8 cellular contexts compared by ENCODE assay signal in genomic region chr11:62770778-62771143, GRCh38. TPM values are rescaled to one million over a fixed set of nuclear protein-coding genes. Genes with fewer than 3 reads are reported as not detected.
DNase-seq lines count a peak whose midpoint lies in the region; ATAC-seq, FAIRE-seq and TF ChIP-seq lines count a peak whose summit lies in the region.

No MANE protein-coding gene starts in this region.

- H3K27me3 ChIP-seq in K562 (ENCODE audit: control insufficient read depth in 2 of 2, insufficient read depth in 2 of 2, low read length in 2 of 2): no peaks in the 10 kb centered on the region

- peak overlapping the region; percentile 86 for H3K4me2 ChIP-seq in K562 (ENCODE audit: insufficient read depth, low read length)

- TSS peak; percentile 96 for BruUV-seq in K562 (replicated peaks; lab: Mats Ljungman, UMichigan)

- no peak for FAIRE-seq in K562 (lab: Jason Lieb, UNC)

- H3K4me3 Mint-ChIP-seq in activated naive CD4-positive, alpha-beta T cell treated with anti-CD3 and anti-CD28 coated beads for 36 hours: peak overlapping the region; percentile 80
- peak overlapping the region; percentile 85 to 98 (median 93) for H3K4me3 Mint-ChIP-seq in immature natural killer cell
- peak overlapping the region; percentile 99 for H3K4me3 Mint-ChIP-seq in stimulated activated memory B cell treated with anti-CD40 and anti-IgM and Interleukin-4, amounts not matched to agents 10 μg/mL and 1 μg/mL and 100 μg/mL, for 72 hours

- no peaks in the 10 kb centered on the region for H4K20me1 ChIP-seq in K562 (replicated peaks; ENCODE audit: control insufficient read depth, insufficient read depth, low read length)

- peaks cover 9 to 24% of the 10 kb centered on the region in 2 experiments for H3K4me1 ChIP-seq in K562 (replicated peaks in 1 of 2; ENCODE audit: control insufficient read depth in 2 of 2, insufficient read depth in 2 of 2, low read length in 2 of 2)

- peak overlapping the region; percentile 48 for H3K4me3 ChIP-seq in K562

- intact Hi-C loops in activated naive CD4-positive, alpha-beta T cell treated with anti-CD3 and anti-CD28 coated beads for 36 hours (cut with micrococcal nuclease): loop anchor here (1.0 to 5.0 kb wide), 10 partner anchors 9 to 180 kb away; partner anchors contain the start of genes EML3, POLR2G, ROM1 and TMEM179B
- intact Hi-C loops in K562 (cut with micrococcal nuclease): no loop called here

- H3K79me2 ChIP-seq in K562 (ENCODE audit: control insufficient read depth, insufficient read depth, low read length): peaks cover 28% of the 10 kb centered on the region

- 15% methylated on average over 18 of the region's 18 CpGs for WGBS in K562 (ENCODE audit: insufficient coverage, low coverage, missing lambda C conversion rate)

- H3K9ac ChIP-seq in K562 (ENCODE audit: insufficient read depth in 1 of 2, low read depth in 2 of 2, low read length in 2 of 2): peak overlapping the region; percentile 69 to 89

- TF ChIP-seq RAD21 in K562 (CRISPR knock-in tag; conservative IDR thresholded peaks at IDR 0.05 in 1 of 2, IDR thresholded peaks at IDR 0.05 in 1 of 2): no peak

- TF ChIP-seq EP300 in K562 (IDR thresholded peaks at IDR 0.05; ENCODE audit: low read length): no peak

- no peak for TF ChIP-seq POLR2A in K562 (conservative IDR thresholded peaks at IDR 0.05)

- ATAC-seq in K562 (no peak), HG02852 (IDR thresholded peaks at IDR 0.05; ENCODE audit: unreplicated experiment) (no peak), HG03460 (IDR thresholded peaks at IDR 0.05; ENCODE audit: unreplicated experiment) (no peak)
- ATAC-seq in stimulated activated memory B cell treated with anti-CD40 and anti-IgM and Interleukin-4, amounts not matched to agents 10 μg/mL and 1 μg/mL and 100 μg/mL, for 72 hours: peak; percentile 25

- no peaks in the 10 kb centered on the region for H3K27me3 Mint-ChIP-seq in activated naive CD4-positive, alpha-beta T cell treated with anti-CD3 and anti-CD28 coated beads for 36 hours (ENCODE audit: low read depth)
- peaks cover 2 to 13% (median 5%) of the 10 kb centered on the region in 3 donors for H3K27me3 Mint-ChIP-seq in immature natural killer cell (ENCODE audit: low read depth in 3 of 3)
- H3K27me3 Mint-ChIP-seq in stimulated activated memory B cell treated with anti-CD40 and anti-IgM and Interleukin-4, amounts not matched to agents 10 μg/mL and 1 μg/mL and 100 μg/mL, for 72 hours: no peaks in the 10 kb centered on the region

- peak overlapping the region; percentile 91 for H3K27ac Mint-ChIP-seq in activated naive CD4-positive, alpha-beta T cell treated with anti-CD3 and anti-CD28 coated beads for 36 hours
- H3K27ac Mint-ChIP-seq in immature natural killer cell: peak overlapping the region; percentile 94 to 98 (median 96)
- peak overlapping the region; percentile 99 for H3K27ac Mint-ChIP-seq in stimulated activated memory B cell treated with anti-CD40 and anti-IgM and Interleukin-4, amounts not matched to agents 10 μg/mL and 1 μg/mL and 100 μg/mL, for 72 hours

- peak overlapping the region; percentile 88 for H3K27ac ChIP-seq in K562 (ENCODE audit: extremely low read depth, low read depth, low read length)

- POLR2A ChIA-PET in K562 (lab: Yijun Ruan, JAX): interaction anchor here (0.7 to 3.3 kb wide), 11 partner anchors 8 to 169 kb away, joined by 3 to 16 read pairs (median 6); partner anchors contain the start of genes C11orf98, CSKMT, HNRNPUL2 and MTA2

- H3K36me3 ChIP-seq in K562 (ENCODE audit: control insufficient read depth, insufficient read depth, low read length): peaks cover 36% of the 10 kb centered on the region; the same call in 2 of the 3 replicates

- peak overlapping the region; percentile 91 for H2AFZ ChIP-seq in K562 (ENCODE audit: low read depth, low read length)

- CTCF ChIA-PET in activated naive CD4-positive, alpha-beta T cell treated with anti-CD3 and anti-CD28 coated beads for 36 hours (lab: Charles Lee): interaction anchor here (4.1 to 7.1 kb wide), 2 partner anchors 15 to 17 kb away, joined by 18 to 53 read pairs; partner anchors contain the start of genes TMEM179B and ZBTB3
- CTCF ChIA-PET in K562 (lab: Yijun Ruan, JAX; ENCODE audit: low intra/inter-chr PET ratio): no interaction called here

- TF ChIP-seq CTCF in K562 (IDR thresholded peaks at IDR 0.05 in 2 of 3, conservative IDR thresholded peaks at IDR 0.05 in 1 of 3; ENCODE audit: insufficient read depth in 2 of 3, low read depth in 1 of 3, low read length in 3 of 3): no peak

- H3K36me3 Mint-ChIP-seq in activated naive CD4-positive, alpha-beta T cell treated with anti-CD3 and anti-CD28 coated beads for 36 hours (ENCODE audit: low read depth): peaks cover 7% of the 10 kb centered on the region
- H3K36me3 Mint-ChIP-seq in immature natural killer cell: peaks cover 4 to 8% (median 4%) of the 10 kb centered on the region in 3 donors
- H3K36me3 Mint-ChIP-seq in stimulated activated memory B cell treated with anti-CD40 and anti-IgM and Interleukin-4, amounts not matched to agents 10 μg/mL and 1 μg/mL and 100 μg/mL, for 72 hours: peaks cover 11% of the 10 kb centered on the region

- no peaks in the 10 kb centered on the region for H3K9me3 ChIP-seq in K562 (replicated peaks; ENCODE audit: control insufficient read depth, insufficient read depth, low read depth, low read length)

- in situ Hi-C loops in K562 (cut with MboI): no loop called here

- H3K9me1 ChIP-seq in K562 (ENCODE audit: control insufficient read depth, insufficient read depth, low read length): no peaks in the 10 kb centered on the region

- no peaks in the 10 kb centered on the region for H3K9me3 Mint-ChIP-seq in activated naive CD4-positive, alpha-beta T cell treated with anti-CD3 and anti-CD28 coated beads for 36 hours
- no peaks in the 10 kb centered on the region for H3K9me3 Mint-ChIP-seq in immature natural killer cell
- no peaks in the 10 kb centered on the region for H3K9me3 Mint-ChIP-seq in stimulated activated memory B cell treated with anti-CD40 and anti-IgM and Interleukin-4, amounts not matched to agents 10 μg/mL and 1 μg/mL and 100 μg/mL, for 72 hours

- H3K4me1 Mint-ChIP-seq in activated naive CD4-positive, alpha-beta T cell treated with anti-CD3 and anti-CD28 coated beads for 36 hours (ENCODE audit: low read depth): peaks cover 26% of the 10 kb centered on the region
- peaks cover 21 to 26% of the 10 kb centered on the region in 2 donors for H3K4me1 Mint-ChIP-seq in immature natural killer cell
- peaks cover 32% of the 10 kb centered on the region for H3K4me1 Mint-ChIP-seq in stimulated activated memory B cell treated with anti-CD40 and anti-IgM and Interleukin-4, amounts not matched to agents 10 μg/mL and 1 μg/mL and 100 μg/mL, for 72 hours

- DNase-seq in activated naive CD4-positive, alpha-beta T cell treated with anti-CD3 and anti-CD28 coated beads for 36 hours: no peak
- no peak for DNase-seq in activated naive CD4-positive, alpha-beta T cell (lab: John Stamatoyannopoulos, UW)
- DNase-seq in NCI-H2227 (lab: John Stamatoyannopoulos, UW; ENCODE audit: unreplicated experiment): peak; percentile 60
- peak in 2 of 4 experiments; percentile 10 to 45 for DNase-seq in K562 (ENCODE audit: extremely low read depth in 1 of 4, low spot score in 3 of 4)
- no peak for DNase-seq in immature natural killer cell

RNA-seq across cellular contexts. Expression of gene TAF6L, which starts 0.4 kb away (rescaled TPM):
- 10 to 100 TPM in 1 of 2 experiments, 1 to 10 TPM in 1; 8.9 to 10.5 TPM for total RNA-seq in activated naive CD4-positive, alpha-beta T cell treated with anti-CD3 and anti-CD28 coated beads for 36 hours
- 71.7 and 164 TPM in 2 replicates for total RNA-seq in K562 (2011; cell fraction: chromatin; rRNA removed; ENCODE audit: low replicate concordance)
- 87.9 and 123 TPM in 2 replicates for total RNA-seq in K562 (2011; cell fraction: nucleolus; rRNA removed)
- total RNA-seq in K562 (2011; cell fraction: nucleoplasm; rRNA removed): 60.0 and 71.0 TPM in 2 replicates
- total RNA-seq in K562 (2014; rRNA removed) (29.0 and 31.4 TPM in 2 replicates), K562 (2014; rRNA removed; fragmentation: Illumina TruSeq; extraction: Trizol) (8.1 and 12.6 TPM in 2 replicates), K562 (2015; rRNA removed; fragmentation: Illumina TruSeq; extraction: Trizol) (20.8 and 24.1 TPM in 2 replicates), K562 (2021) (27.2 and 28.5 TPM in 2 replicates)
- polyA plus RNA-seq in K562 (2011; rRNA removed) (21.6 and 28.5 TPM in 2 replicates), K562 (2014; fragmentation: Illumina TruSeq; extraction: Trizol) (15.4 and 23.0 TPM in 2 replicates), K562 (2014; fragmentation: Nextera tagmentation; extraction: Ambion mirVana) (under 1 TPM; 0.04 to 0.25 TPM), K562 (2014; rRNA removed) (45.5 and 48.0 TPM in 2 replicates), immature natural killer cell (1 to 10 TPM; 3.8 to 9.6 (median 7.3) TPM)
- 20.2 and 23.1 TPM in 2 replicates for polyA plus RNA-seq in K562 (2011; cell fraction: cytosol; rRNA removed)
- polyA plus RNA-seq in K562 (2011; cell fraction: nucleus; rRNA removed): 167 and 171 TPM in 2 replicates
- 24.5 and 26.2 TPM in 2 replicates for polyA plus RNA-seq in K562 (2012)
- polyA minus RNA-seq in K562 (2011; rRNA and poly(A)+ RNA removed): 24.0 and 25.1 TPM in 2 replicates
- 17.0 and 19.9 TPM in 2 replicates for polyA minus RNA-seq in K562 (2011; cell fraction: cytosol; rRNA and poly(A)+ RNA removed)
- polyA minus RNA-seq in K562 (2011; cell fraction: nucleus; rRNA and poly(A)+ RNA removed): 22.8 and 27.5 TPM in 2 replicates

RNA-seq across cellular contexts. Expression of gene POLR2G, which starts 9.4 kb away (rescaled TPM):
- 100 to 1,000 TPM; 131 to 135 TPM for total RNA-seq in activated naive CD4-positive, alpha-beta T cell treated with anti-CD3 and anti-CD28 coated beads for 36 hours
- 63.0 and 98.4 TPM in 2 replicates for total RNA-seq in K562 (2011; cell fraction: chromatin; rRNA removed; ENCODE audit: low replicate concordance)
- total RNA-seq in K562 (2011; cell fraction: nucleolus; rRNA removed): 83.7 and 90.9 TPM in 2 replicates
- 74.9 and 80.2 TPM in 2 replicates for total RNA-seq in K562 (2011; cell fraction: nucleoplasm; rRNA removed)
- total RNA-seq in K562 (2014; rRNA removed) (151 and 169 TPM in 2 replicates), K562 (2014; rRNA removed; fragmentation: Illumina TruSeq; extraction: Trizol) (197 and 202 TPM in 2 replicates), K562 (2015; rRNA removed; fragmentation: Illumina TruSeq; extraction: Trizol) (163 and 164 TPM in 2 replicates), K562 (2021) (149 and 150 TPM in 2 replicates)
- polyA plus RNA-seq in K562 (2011; rRNA removed) (273 and 305 TPM in 2 replicates), K562 (2014; fragmentation: Illumina TruSeq; extraction: Trizol) (221 and 236 TPM in 2 replicates), K562 (2014; fragmentation: Nextera tagmentation; extraction: Ambion mirVana) (100 to 1,000 TPM; 509 to 616 TPM), K562 (2014; rRNA removed) (219 and 232 TPM in 2 replicates), immature natural killer cell (100 to 1,000 TPM; 397 to 564 (median 472) TPM)
- 289 and 424 TPM in 2 replicates for polyA plus RNA-seq in K562 (2011; cell fraction: cytosol; rRNA removed)
- polyA plus RNA-seq in K562 (2011; cell fraction: nucleus; rRNA removed): 150 and 211 TPM in 2 replicates
- polyA plus RNA-seq in K562 (2012): 173 and 226 TPM in 2 replicates
- 245 and 324 TPM in 2 replicates for polyA minus RNA-seq in K562 (2011; rRNA and poly(A)+ RNA removed)
- 112 and 130 TPM in 2 replicates for polyA minus RNA-seq in K562 (2011; cell fraction: cytosol; rRNA and poly(A)+ RNA removed)
- 30.8 and 56.9 TPM in 2 replicates for polyA minus RNA-seq in K562 (2011; cell fraction: nucleus; rRNA and poly(A)+ RNA removed)

RNA-seq across cellular contexts. Expression of gene TMEM179B, which starts 16.4 kb away (rescaled TPM):
- 10 to 100 TPM; 13.9 to 15.2 TPM for total RNA-seq in activated naive CD4-positive, alpha-beta T cell treated with anti-CD3 and anti-CD28 coated beads for 36 hours
- 45.1 and 92.4 TPM in 2 replicates for total RNA-seq in K562 (2011; cell fraction: chromatin; rRNA removed; ENCODE audit: low replicate concordance)
- total RNA-seq in K562 (2011; cell fraction: nucleolus; rRNA removed): 99.0 and 123 TPM in 2 replicates
- total RNA-seq in K562 (2011; cell fraction: nucleoplasm; rRNA removed): 92.2 and 100 TPM in 2 replicates
- total RNA-seq in K562 (2014; rRNA removed): 30.7 and 60.1 TPM in 2 replicates
- total RNA-seq in K562 (2014; rRNA removed; fragmentation: Illumina TruSeq; extraction: Trizol): 28.0 and 32.0 TPM in 2 replicates
- total RNA-seq in K562 (2015; rRNA removed; fragmentation: Illumina TruSeq; extraction: Trizol): 35.3 and 37.6 TPM in 2 replicates
- 37.0 and 38.1 TPM in 2 replicates for total RNA-seq in K562 (2021)
- polyA plus RNA-seq in K562 (2011; rRNA removed): 27.7 and 35.1 TPM in 2 replicates
- 75.8 and 127 TPM in 2 replicates for polyA plus RNA-seq in K562 (2011; cell fraction: cytosol; rRNA removed)
- polyA plus RNA-seq in K562 (2011; cell fraction: nucleus; rRNA removed): 34.3 and 49.9 TPM in 2 replicates
- 36.3 and 42.9 TPM in 2 replicates for polyA plus RNA-seq in K562 (2012)
- 52.6 and 53.6 TPM in 2 replicates for polyA plus RNA-seq in K562 (2014; fragmentation: Illumina TruSeq; extraction: Trizol)
- polyA plus RNA-seq in K562 (2014; fragmentation: Nextera tagmentation; extraction: Ambion mirVana): 100 to 1,000 TPM in 1 of 2 experiments, 10 to 100 TPM in 1; 88.6 to 105 TPM
- polyA plus RNA-seq in K562 (2014; rRNA removed): 32.2 and 34.5 TPM in 2 replicates
- 26.4 and 38.6 TPM in 2 replicates for polyA minus RNA-seq in K562 (2011; rRNA and poly(A)+ RNA removed)
- polyA minus RNA-seq in K562 (2011; cell fraction: cytosol; rRNA and poly(A)+ RNA removed): 27.7 and 64.7 TPM in 2 replicates
- 15.8 and 20.8 TPM in 2 replicates for polyA minus RNA-seq in K562 (2011; cell fraction: nucleus; rRNA and poly(A)+ RNA removed)
- 100 to 1,000 TPM; 162 to 290 (median 174) TPM for polyA plus RNA-seq in immature natural killer cell

RNA-seq across cellular contexts. Expression of gene ZBTB3, which starts 16.8 kb away (rescaled TPM):
- 10 to 100 TPM; 12.1 to 13.5 TPM for total RNA-seq in activated naive CD4-positive, alpha-beta T cell treated with anti-CD3 and anti-CD28 coated beads for 36 hours
- total RNA-seq in K562 (2011; cell fraction: chromatin; rRNA removed; ENCODE audit: low replicate concordance): 10.0 and 21.0 TPM in 2 replicates
- total RNA-seq in K562 (2011; cell fraction: nucleolus; rRNA removed): 18.3 and 20.7 TPM in 2 replicates
- 15.9 and 17.5 TPM in 2 replicates for total RNA-seq in K562 (2011; cell fraction: nucleoplasm; rRNA removed)
- total RNA-seq in K562 (2014; rRNA removed) (4.1 and 8.0 TPM in 2 replicates), K562 (2014; rRNA removed; fragmentation: Illumina TruSeq; extraction: Trizol) (6.5 and 7.2 TPM in 2 replicates), K562 (2015; rRNA removed; fragmentation: Illumina TruSeq; extraction: Trizol) (7.1 and 7.3 TPM in 2 replicates), K562 (2021) (8.9 and 10.0 TPM in 2 replicates)
- polyA plus RNA-seq in K562 (2011; rRNA removed) (8.0 and 8.5 TPM in 2 replicates), K562 (2014; fragmentation: Illumina TruSeq; extraction: Trizol) (2.5 and 2.7 TPM in 2 replicates), K562 (2014; fragmentation: Nextera tagmentation; extraction: Ambion mirVana) (1 to 10 TPM; 1.9 to 3.0 TPM), K562 (2014; rRNA removed) (4.6 and 4.9 TPM in 2 replicates), immature natural killer cell (10 to 100 TPM in 1 of 3 donors, 1 to 10 TPM in 2; 4.1 to 14.2 (median 5.5) TPM)
- polyA plus RNA-seq in K562 (2011; cell fraction: cytosol; rRNA removed): 13.1 and 13.6 TPM in 2 replicates
- polyA plus RNA-seq in K562 (2011; cell fraction: nucleus; rRNA removed): 8.5 and 10.0 TPM in 2 replicates
- polyA plus RNA-seq in K562 (2012): 2.7 TPM in 2 replicates
- 8.0 and 10.4 TPM in 2 replicates for polyA minus RNA-seq in K562 (2011; rRNA and poly(A)+ RNA removed)
- polyA minus RNA-seq in K562 (2011; cell fraction: cytosol; rRNA and poly(A)+ RNA removed): 6.5 and 8.5 TPM in 2 replicates
- polyA minus RNA-seq in K562 (2011; cell fraction: nucleus; rRNA and poly(A)+ RNA removed): 5.5 and 8.3 TPM in 2 replicates

RNA-seq across cellular contexts. Expression of gene TMEM223, which starts 21.0 kb away (rescaled TPM):
- total RNA-seq in activated naive CD4-positive, alpha-beta T cell treated with anti-CD3 and anti-CD28 coated beads for 36 hours: 1 to 10 TPM; 7.0 to 7.7 TPM
- 18.9 and 38.1 TPM in 2 replicates for total RNA-seq in K562 (2011; cell fraction: chromatin; rRNA removed; ENCODE audit: low replicate concordance)
- total RNA-seq in K562 (2011; cell fraction: nucleolus; rRNA removed): 41.6 and 50.2 TPM in 2 replicates
- total RNA-seq in K562 (2011; cell fraction: nucleoplasm; rRNA removed): 24.4 and 29.5 TPM in 2 replicates
- total RNA-seq in K562 (2014; rRNA removed): 27.4 and 34.5 TPM in 2 replicates
- 14.3 and 14.7 TPM in 2 replicates for total RNA-seq in K562 (2014; rRNA removed; fragmentation: Illumina TruSeq; extraction: Trizol)
- total RNA-seq in K562 (2015; rRNA removed; fragmentation: Illumina TruSeq; extraction: Trizol): 22.4 and 22.5 TPM in 2 replicates
- total RNA-seq in K562 (2021): 19.6 and 21.2 TPM in 2 replicates
- 19.0 and 20.1 TPM in 2 replicates for polyA plus RNA-seq in K562 (2011; rRNA removed)
- polyA plus RNA-seq in K562 (2011; cell fraction: cytosol; rRNA removed): 23.3 and 47.6 TPM in 2 replicates
- 10.4 and 10.8 TPM in 2 replicates for polyA plus RNA-seq in K562 (2011; cell fraction: nucleus; rRNA removed)
- polyA plus RNA-seq in K562 (2012): 16.3 and 16.9 TPM in 2 replicates
- 14.6 and 16.0 TPM in 2 replicates for polyA plus RNA-seq in K562 (2014; fragmentation: Illumina TruSeq; extraction: Trizol)
- polyA plus RNA-seq in K562 (2014; fragmentation: Nextera tagmentation; extraction: Ambion mirVana): 10 to 100 TPM in 1 of 2 experiments, 1 to 10 TPM in 1; 5.9 to 15.2 TPM
- polyA plus RNA-seq in K562 (2014; rRNA removed): 30.7 and 37.2 TPM in 2 replicates
- 9.6 and 9.7 TPM in 2 replicates for polyA minus RNA-seq in K562 (2011; rRNA and poly(A)+ RNA removed)
- polyA minus RNA-seq in K562 (2011; cell fraction: cytosol; rRNA and poly(A)+ RNA removed): 6.6 and 9.0 TPM in 2 replicates
- polyA minus RNA-seq in K562 (2011; cell fraction: nucleus; rRNA and poly(A)+ RNA removed): 14.5 and 18.2 TPM in 2 replicates
- 10 to 100 TPM; 47.9 to 69.7 (median 63.2) TPM for polyA plus RNA-seq in immature natural killer cell
